Comparison of ENCODE assay signal across 10 cellular contexts in the genomic region with DNA sequence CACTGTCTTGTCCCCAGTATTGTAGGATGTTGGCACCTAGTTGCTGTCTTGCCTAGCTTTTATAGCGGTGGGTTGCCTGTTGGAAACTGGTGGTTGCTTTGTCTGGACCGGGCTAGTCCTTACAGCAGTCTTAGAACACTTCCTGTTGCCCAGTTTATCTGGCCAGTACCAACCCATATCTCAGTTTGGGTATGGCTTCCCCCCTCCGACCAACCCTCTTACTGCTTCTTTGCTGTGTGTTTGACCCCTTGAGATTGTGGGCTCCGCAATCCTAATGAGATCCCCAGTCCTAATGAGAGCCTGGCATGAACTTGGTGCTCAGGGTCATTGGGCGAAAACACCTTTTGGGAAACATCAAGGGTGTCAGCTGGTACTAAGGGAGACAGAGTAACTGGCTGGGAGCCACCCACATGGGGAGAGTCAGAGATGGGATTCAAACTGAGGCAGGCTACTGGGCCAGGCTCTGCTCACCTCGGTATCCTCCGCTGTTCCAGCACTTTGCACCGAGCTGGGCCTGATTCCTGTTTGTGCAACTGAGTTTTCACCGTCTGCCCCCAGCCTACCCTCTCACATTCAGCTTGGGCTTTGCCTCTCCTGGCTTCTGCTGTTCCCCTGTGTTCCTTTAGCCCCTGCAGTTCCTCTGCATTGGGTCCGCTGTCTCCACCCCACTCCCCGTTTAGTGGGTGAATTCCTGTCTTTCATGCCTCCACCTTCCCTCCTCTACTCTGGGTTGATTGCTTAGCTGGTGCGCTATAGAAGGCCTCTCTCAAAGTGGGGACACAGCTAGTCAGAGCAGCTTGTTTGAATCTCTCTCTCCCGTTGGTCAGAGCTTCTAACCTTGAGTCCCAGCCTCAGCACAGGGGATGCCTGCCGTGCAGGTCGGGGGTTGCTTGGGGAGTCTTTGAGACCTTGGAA. TPM values are rescaled to one million over a fixed set of nuclear protein-coding genes. Genes with fewer than 3 reads are reported as not detected.
DNase-seq lines count a peak whose midpoint lies in the region; ATAC-seq, FAIRE-seq and TF ChIP-seq lines count a peak whose summit lies in the region.
"Had no signal": no experiment of that assay in that cellular context is flagged by ENCODE, and none has a peak within 500 bp of the region (broad histone marks: within the 10 kb centered on the region; RNA-seq: fewer than 3 reads in every experiment).

No MANE protein-coding gene starts in this region.

- H3K27me3 ChIP-seq in mammary epithelial cell (ENCODE audit: insufficient read depth, low read length) (no peaks in the 10 kb centered on the region), astrocyte (ENCODE audit: insufficient read depth, low read length) (no peaks in the 10 kb centered on the region), mononuclear cell (ENCODE audit: insufficient read depth, low read length) (no peaks in the 10 kb centered on the region)
- H3K27me3 ChIP-seq: SJSA1 had no signal

- H3K4me3 ChIP-seq in mammary epithelial cell (replicated peaks in 1 of 3; ENCODE audit: insufficient read depth in 1 of 3, low read depth in 2 of 3, low read length in 3 of 3) (no peak overlapping the region), astrocyte (ENCODE audit: insufficient read depth, low read depth, low read length) (no peak overlapping the region), mononuclear cell (ENCODE audit: low read length) (peak overlapping the region; percentile 83)

- H3K4me1 Mint-ChIP-seq in MCF 10A (ENCODE audit: insufficient read depth, unreplicated experiment) (peaks cover 32% of the 10 kb centered on the region), astrocyte (ENCODE audit: low read depth, unreplicated experiment) (peaks cover 17% of the 10 kb centered on the region), type B pancreatic cell (ENCODE audit: unreplicated experiment) (peaks cover 29% of the 10 kb centered on the region)

- in situ Hi-C loops in mammary epithelial cell (cut with MboI; ENCODE audit: low sequenced_read_pairs in 2 of 2) = no loop called here

- TF ChIP-seq CTCF in MCF 10A (IDR thresholded peaks at IDR 0.05; ENCODE audit: unreplicated experiment) = no peak
- TF ChIP-seq CTCF in mammary epithelial cell (conservative IDR thresholded peaks at IDR 0.05 in 1 of 2, IDR thresholded peaks at IDR 0.05 in 1 of 2; ENCODE audit: extremely low read depth in 1 of 2, insufficient read depth in 1 of 2, low read depth in 1 of 2, low read length in 2 of 2) = no peak
- no peak for TF ChIP-seq CTCF in astrocyte (IDR thresholded peaks at IDR 0.05; ENCODE audit: insufficient read depth, low read depth, low read length)
- TF ChIP-seq CTCF in type B pancreatic cell (conservative IDR thresholded peaks at IDR 0.05) = no peak

- POLR2A ChIA-PET in MCF 10A (lab: Yijun Ruan, JAX) = interaction anchor here (0.6 to 5.8 kb wide), 9 partner anchors 12 to 195 kb away, joined by 3 to 46 read pairs (median 4); a partner anchor contains a TSS

- H3K4me2 ChIP-seq in mammary epithelial cell (ENCODE audit: insufficient read depth, low read depth, low read length) = no peak overlapping the region
- H3K4me2 ChIP-seq in astrocyte (ENCODE audit: low read length) = peak overlapping the region; percentile 85

- CTCF ChIA-PET in MCF 10A (lab: Yijun Ruan, JAX) (interaction anchor here (0.6 to 1.4 kb wide), 5 partner anchors 11 to 159 kb away, joined by 4 to 7 read pairs (median 6); no protein-coding TSS in a partner anchor), mammary epithelial cell (lab: Charles Lee; ENCODE audit: low non-redundant PET) (no interaction called here)

- no peaks in the 10 kb centered on the region for H3K36me3 Mint-ChIP-seq in MCF 10A (ENCODE audit: insufficient read depth, unreplicated experiment)
- H3K36me3 Mint-ChIP-seq in astrocyte (ENCODE audit: low read depth, unreplicated experiment) = no peaks in the 10 kb centered on the region
- H3K36me3 Mint-ChIP-seq in type B pancreatic cell = no peaks in the 10 kb centered on the region

- H3K9me3 Mint-ChIP-seq in MCF 10A (ENCODE audit: unreplicated experiment) (no peaks in the 10 kb centered on the region), astrocyte (ENCODE audit: unreplicated experiment) (no peaks in the 10 kb centered on the region), type B pancreatic cell (no peaks in the 10 kb centered on the region)

- FAIRE-seq in astrocyte (lab: Jason Lieb, UNC) = no peak

- H3K4me3 Mint-ChIP-seq in MCF 10A (ENCODE audit: unreplicated experiment) = peak overlapping the region; percentile 91
- peak overlapping the region; percentile 91 for H3K4me3 Mint-ChIP-seq in astrocyte (ENCODE audit: unreplicated experiment)
- H3K4me3 Mint-ChIP-seq in type B pancreatic cell = peak overlapping the region; percentile 96

- WGBS in mammary epithelial cell (ENCODE audit: low coverage, missing lambda C conversion rate) = over 99% methylated on average over 14 of the region's 15 CpGs

- ATAC-seq in GM18517 (IDR thresholded peaks at IDR 0.05; ENCODE audit: unreplicated experiment) = no peak

- no peak overlapping the region for H3K27ac ChIP-seq in mammary epithelial cell (ENCODE audit: insufficient read depth, low read depth, low read length)
- no peak overlapping the region for H3K27ac ChIP-seq in astrocyte (ENCODE audit: low read depth, low read length)
- H3K27ac ChIP-seq: SJSA1 had no signal

- H3K27ac Mint-ChIP-seq in MCF 10A (ENCODE audit: low read depth, unreplicated experiment) (no peak overlapping the region), astrocyte (ENCODE audit: unreplicated experiment) (no peak overlapping the region), type B pancreatic cell (peak overlapping the region; percentile 90)

- H4K20me1 ChIP-seq in mammary epithelial cell (ENCODE audit: insufficient read depth, low read length) = no peaks in the 10 kb centered on the region
- H4K20me1 ChIP-seq in astrocyte (ENCODE audit: insufficient read depth, low read length) = peaks cover 51% of the 10 kb centered on the region

- dilution Hi-C loops in mammary epithelial cell (cut with HindIII; ENCODE audit: low sequenced_read_pairs) = loop anchor here (5.0 kb wide), 1 partner anchor 51 kb away; no protein-coding TSS in a partner anchor

- H3K4me1 ChIP-seq in mammary epithelial cell (ENCODE audit: insufficient read depth, low read length) (peaks cover 19% of the 10 kb centered on the region), astrocyte (ENCODE audit: insufficient read depth, low read length) (peaks cover 14% of the 10 kb centered on the region), mononuclear cell (ENCODE audit: insufficient read depth, low read length) (peaks cover 76% of the 10 kb centered on the region)

- H3K79me2 ChIP-seq in mammary epithelial cell (ENCODE audit: insufficient read depth, low read length) (peaks cover 22% of the 10 kb centered on the region), astrocyte (ENCODE audit: insufficient read depth, low read length) (peaks cover 33% of the 10 kb centered on the region)

- no peak overlapping the region for H3K9ac ChIP-seq in mammary epithelial cell (ENCODE audit: insufficient read depth, low read length)
- H3K9ac ChIP-seq in astrocyte (ENCODE audit: low read length) = no peak overlapping the region

- H2AFZ ChIP-seq in mammary epithelial cell (ENCODE audit: low read depth, low read length) = no peak overlapping the region
- no peak overlapping the region for H2AFZ ChIP-seq in astrocyte (ENCODE audit: low read depth, low read length)

- intact Hi-C loops in MCF 10A (cut with micrococcal nuclease) = no loop called here
- intact Hi-C loops in mammary epithelial cell (cut with micrococcal nuclease) = no loop called here

- H3K27me3 Mint-ChIP-seq in MCF 10A (ENCODE audit: insufficient read depth, unreplicated experiment) (no peaks in the 10 kb centered on the region), astrocyte (ENCODE audit: low read depth, unreplicated experiment) (peaks cover 7% of the 10 kb centered on the region), type B pancreatic cell (peaks cover 9% of the 10 kb centered on the region)

- H3K9me3 ChIP-seq in mammary epithelial cell (replicated peaks; ENCODE audit: insufficient read depth, low read length) (no peaks in the 10 kb centered on the region), astrocyte (ENCODE audit: insufficient read depth, low read depth, low read length) (no peaks in the 10 kb centered on the region), mononuclear cell (ENCODE audit: low read depth, low read length) (no peaks in the 10 kb centered on the region)
- H3K9me3 ChIP-seq: SJSA1 had no signal

- DNase-seq in MCF 10A (ENCODE audit: unreplicated experiment) (no peak), mammary epithelial cell (no peak), astrocyte (ENCODE audit: low read depth) (no peak), type B pancreatic cell (ENCODE audit: extremely low spot score, unreplicated experiment) (no peak), SW480 (ENCODE audit: low spot score) (no peak), NCI-H1092 treated with DMSO at 0.1 percent for 48 hours (lab: John Stamatoyannopoulos, UW) (no peak)
- DNase-seq: caudate nucleus had no signal

- BruUV-seq in MCF 10A (replicated peaks; lab: Mats Ljungman, UMichigan) (TSS peak; percentile 30), mammary epithelial cell (replicated peaks; lab: Mats Ljungman, UMichigan) (no TSS peak)

- H3K36me3 ChIP-seq in mammary epithelial cell (ENCODE audit: insufficient read depth, low read length) (no peaks in the 10 kb centered on the region), astrocyte (ENCODE audit: insufficient read depth, low read length) (no peaks in the 10 kb centered on the region)
- H3K36me3 ChIP-seq: SJSA1 had no signal

RNA-seq across cellular contexts. Expression of a gene that starts 1.6 kb away (rescaled TPM):
- total RNA-seq in MCF 10A (2022) = 52.6 and 55.1 TPM in 2 replicates
- 10 to 100 TPM; 62.9 to 89.5 TPM for total RNA-seq in mammary epithelial cell
- polyA plus RNA-seq in mammary epithelial cell = 44.2 TPM
- polyA minus RNA-seq in mammary epithelial cell = 51.9 TPM
- 25.8 and 30.4 TPM in 2 replicates for total RNA-seq in astrocyte
- 35.4 TPM for total RNA-seq in mononuclear cell
- total RNA-seq in type B pancreatic cell (ENCODE audit: low replicate concordance) = 55.9 and 56.9 TPM in 2 replicates
